8 cellular contexts compared by ENCODE assay signal in genomic region chr18:2961828-2962227, GRCh38. TPM values are rescaled to one million over a fixed set of nuclear protein-coding genes. Genes with fewer than 3 reads are reported as not detected.
DNase-seq lines count a peak whose midpoint lies in the region; ATAC-seq and TF ChIP-seq lines count a peak whose summit lies in the region.

No MANE protein-coding gene starts in this region.

- TF ChIP-seq POLR2A in lower leg skin (IDR thresholded peaks at IDR 0.05) = no peak

- DNase-seq in stimulated activated CD4-positive, alpha-beta T cell treated with anti-CD3 and anti-CD28 coated beads, Interleukin-15, amount 100 ng/mL, for 24 hours = peak; percentile 52
- DNase-seq in stimulated activated CD4-positive, alpha-beta T cell treated with anti-CD3 and anti-CD28 coated beads, Interleukin-4, amount 100 ng/mL, for 24 hours = no peak
- DNase-seq in amniotic epithelial cell (ENCODE audit: low read depth) = peak; percentile 48
- DNase-seq in medulla oblongata (ENCODE audit: extremely low spot score) = peak; percentile 77
- DNase-seq in aorta = no peak
- DNase-seq in NCI-H1092 (lab: John Stamatoyannopoulos, UW) = no peak
- no peak for DNase-seq in lower leg skin (ENCODE audit: low spot score in 2 of 2)

- H3K4me3 ChIP-seq in aorta (ENCODE audit: low read length in 2 of 2) (no peak overlapping the region), lower leg skin (ENCODE audit: low read depth, poor library complexity, severe bottlenecking) (no peak overlapping the region)

- ATAC-seq in aorta (ENCODE audit: low FRiP score) (peak; percentile 47), GM21515 (IDR thresholded peaks at IDR 0.05; ENCODE audit: unreplicated experiment) (no peak)

- peaks cover 5 to 7% of the 10 kb centered on the region in 2 donors for H3K4me1 ChIP-seq in aorta (ENCODE audit: control insufficient read depth in 1 of 2, insufficient read depth in 2 of 2, low read length in 2 of 2)

- H3K36me3 ChIP-seq in aorta (ENCODE audit: control insufficient read depth in 1 of 2, insufficient read depth in 2 of 2, low read length in 1 of 2) = no peaks in the 10 kb centered on the region

- no peak for TF ChIP-seq CTCF in lower leg skin (IDR thresholded peaks at IDR 0.05)

- WGBS in aorta, 2 donors = 42 to 48% methylated on average over 5 of the region's 5 CpGs
- WGBS in lower leg skin, 2 donors = 46 to 59% methylated on average over 5 of the region's 5 CpGs

- H3K27ac ChIP-seq in aorta (ENCODE audit: low read depth in 1 of 2, low read length in 2 of 2) = peak overlapping the region; percentile 26 to 77

- H3K27me3 ChIP-seq in aorta (ENCODE audit: control insufficient read depth in 1 of 2, insufficient read depth in 2 of 2, low read length in 1 of 2) = no peaks in the 10 kb centered on the region

- intact Hi-C loops in aorta (cut with DNase I) (no loop called here), lower leg skin (cut with DNase I; ENCODE audit: low total_unique reads) (no loop called here)

- no peaks in the 10 kb centered on the region for H3K9me3 ChIP-seq in aorta (ENCODE audit: control insufficient read depth, low read length)

RNA-seq across cellular contexts. Expression of gene LPIN2, which starts 51.1 kb away (rescaled TPM):
- 10 to 100 TPM; 34.8 to 42.4 TPM for total RNA-seq in aorta
- polyA plus RNA-seq in aorta = 10 to 100 TPM in 1 of 2 donors, 1 to 10 TPM in 1; 9.1 to 16.5 TPM
- total RNA-seq in lower leg skin = 1 to 10 TPM; 4.2 to 8.6 (median 6.7) TPM

Comparison
In these comparisons a context has a peak if more than half of its experiments do, and no peak if none do; other contexts are left out.
1. DNase-seq: peak in stimulated activated CD4-positive, alpha-beta T cell treated with anti-CD3 and anti-CD28 coated beads, Interleukin-15, amount 100 ng/mL, for 24 hours (single experiment), amniotic epithelial cell (single experiment) and medulla oblongata (single experiment); none in stimulated activated CD4-positive, alpha-beta T cell treated with anti-CD3 and anti-CD28 coated beads, Interleukin-4, amount 100 ng/mL, for 24 hours (single experiment), aorta (0 of 2), NCI-H1092 (single experiment) and lower leg skin (0 of 2).